29 cellular contexts compared by ENCODE assay signal in the genomic region with DNA sequence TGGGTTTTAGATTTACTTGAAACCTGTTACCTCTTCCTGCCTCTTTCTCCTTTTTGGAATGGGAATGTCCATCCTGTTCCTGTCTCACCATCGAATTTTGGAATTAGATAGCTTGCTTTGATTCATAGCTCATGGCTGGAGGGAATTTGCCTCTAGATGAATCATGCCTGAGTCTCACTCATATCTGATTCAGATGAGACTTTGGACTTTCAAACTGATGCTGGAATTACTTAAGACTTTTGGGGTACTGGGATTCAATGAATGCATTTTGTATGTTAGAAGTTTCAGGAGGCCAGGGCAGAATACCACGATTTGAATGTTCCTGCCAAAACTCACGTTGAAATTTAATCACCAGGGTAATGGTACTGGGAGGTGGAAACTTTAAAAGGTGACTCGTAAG.
"Had no signal": no experiment of that assay in that cellular context is flagged by ENCODE, and none has a peak within 500 bp of the region (broad histone marks: within the 10 kb centered on the region; RNA-seq: fewer than 3 reads in every experiment).

No MANE protein-coding gene starts in this region.

- FAIRE-seq: RCC 7860 had no signal

- H3K9me3 Mint-ChIP-seq: activated naive CD4-positive, alpha-beta T cell treated with anti-CD3 and anti-CD28 coated beads for 36 hours; activated T-cell treated with anti-CD3 and anti-CD28 coated beads, Interleukin-2, amount 50 U/mL, for 4 hours had no signal

- H3K4me3 ChIP-seq: colonic mucosa, MG63 had no signal

- H3K36me3 Mint-ChIP-seq: activated CD8-positive, alpha-beta memory T cell treated with anti-CD3 and anti-CD28 coated beads, Interleukin-2, amount 10 ng/mL, durations not matched to agents 7 days and 5 days; activated naive CD8-positive, alpha-beta T cell had no signal

- H3K4me1 ChIP-seq: colonic mucosa had no signal

- H3K27ac Mint-ChIP-seq: activated CD8-positive, alpha-beta memory T cell treated with anti-CD3 and anti-CD28 coated beads, Interleukin-2, amount 10 ng/mL, durations not matched to agents 7 days and 5 days; activated naive CD4-positive, alpha-beta T cell treated with anti-CD3 and anti-CD28 coated beads for 36 hours; activated naive CD8-positive, alpha-beta T cell; activated T-helper 17 cell treated with anti-CD3 and anti-CD28 coated beads, Interleukin-2, amount 50 U/mL, for 72 hours; T-helper 17 cell; WTC11 had no signal

- DNase-seq: activated CD4-positive, alpha-beta T cell treated with anti-CD3 and anti-CD28 coated beads for 48 hours; activated CD4-positive, alpha-beta T cell treated with anti-CD3 and anti-CD28 coated beads, Interleukin-2, amount 50 U/mL, for 48 hours; activated CD4-positive, CD25-positive, alpha-beta regulatory T cell treated with anti-CD3 and anti-CD28 coated beads, Interleukin-2, amount 50 U/mL, for 72 hours; activated CD8-positive, alpha-beta memory T cell treated with anti-CD3 and anti-CD28 coated beads, Interleukin-2, amount 10 ng/mL, durations not matched to agents 7 days and 5 days; activated gamma-delta T cell; activated naive CD4-positive, alpha-beta T cell treated with anti-CD3 and anti-CD28 coated beads for 36 hours; activated T-cell treated with anti-CD3 and anti-CD28 coated beads, Interleukin-2, amount 50 U/mL, for 4 hours; anterior cingulate cortex; caudate nucleus; colonic mucosa; MG63; MV-4-11; NCI-H1092 treated with DMSO at 0.1 percent for 48 hours; NCI-H1417 treated with DMSO at 0.1 percent for 48 hours; NCI-H1694; NCI-H2029; NCI-H2107; NCI-H345; NCI-H510A; NCI-H526 treated with DMSO at 0.1 percent for 48 hours; NCI-H82; PC-3; SIG-M5; T-helper 17 cell; T-helper 9 cell had no signal

- H3K27me3 ChIP-seq: colonic mucosa, MG63 had no signal

- H3K27ac ChIP-seq: colonic mucosa had no signal

- H3K4me1 Mint-ChIP-seq: activated CD8-positive, alpha-beta memory T cell treated with anti-CD3 and anti-CD28 coated beads, Interleukin-2, amount 10 ng/mL, durations not matched to agents 7 days and 5 days; activated T-helper 17 cell treated with anti-CD3 and anti-CD28 coated beads, Interleukin-2, amount 50 U/mL, for 72 hours; T-helper 17 cell; WTC11 had no signal

- ATAC-seq: activated CD8-positive, alpha-beta memory T cell treated with anti-CD3 and anti-CD28 coated beads, Interleukin-2, amount 10 ng/mL, durations not matched to agents 7 days and 5 days; activated T-cell treated with anti-CD3 and anti-CD28 coated beads, Interleukin-2, amount 50 U/mL, for 4 hours; activated T-helper 17 cell treated with anti-CD3 and anti-CD28 coated beads, Interleukin-2, amount 50 U/mL, for 72 hours; PC-3; T-helper 17 cell; WTC11 had no signal

- H3K4me3 Mint-ChIP-seq: activated CD8-positive, alpha-beta memory T cell treated with anti-CD3 and anti-CD28 coated beads, Interleukin-2, amount 10 ng/mL, durations not matched to agents 7 days and 5 days; activated naive CD4-positive, alpha-beta T cell treated with anti-CD3 and anti-CD28 coated beads for 36 hours; activated naive CD8-positive, alpha-beta T cell; activated T-cell treated with anti-CD3 and anti-CD28 coated beads, Interleukin-2, amount 50 U/mL, for 4 hours; activated T-helper 17 cell treated with anti-CD3 and anti-CD28 coated beads, Interleukin-2, amount 50 U/mL, for 72 hours; T-helper 17 cell; WTC11 had no signal

- H3K9me3 ChIP-seq: colonic mucosa, MG63 had no signal

- H3K36me3 ChIP-seq: colonic mucosa, MG63 had no signal

- H3K27me3 Mint-ChIP-seq: activated CD8-positive, alpha-beta memory T cell treated with anti-CD3 and anti-CD28 coated beads, Interleukin-2, amount 10 ng/mL, durations not matched to agents 7 days and 5 days; activated T-helper 17 cell treated with anti-CD3 and anti-CD28 coated beads, Interleukin-2, amount 50 U/mL, for 72 hours; T-helper 17 cell had no signal
